1 cellular context compared by ENCODE assay signal in the genomic region with DNA sequence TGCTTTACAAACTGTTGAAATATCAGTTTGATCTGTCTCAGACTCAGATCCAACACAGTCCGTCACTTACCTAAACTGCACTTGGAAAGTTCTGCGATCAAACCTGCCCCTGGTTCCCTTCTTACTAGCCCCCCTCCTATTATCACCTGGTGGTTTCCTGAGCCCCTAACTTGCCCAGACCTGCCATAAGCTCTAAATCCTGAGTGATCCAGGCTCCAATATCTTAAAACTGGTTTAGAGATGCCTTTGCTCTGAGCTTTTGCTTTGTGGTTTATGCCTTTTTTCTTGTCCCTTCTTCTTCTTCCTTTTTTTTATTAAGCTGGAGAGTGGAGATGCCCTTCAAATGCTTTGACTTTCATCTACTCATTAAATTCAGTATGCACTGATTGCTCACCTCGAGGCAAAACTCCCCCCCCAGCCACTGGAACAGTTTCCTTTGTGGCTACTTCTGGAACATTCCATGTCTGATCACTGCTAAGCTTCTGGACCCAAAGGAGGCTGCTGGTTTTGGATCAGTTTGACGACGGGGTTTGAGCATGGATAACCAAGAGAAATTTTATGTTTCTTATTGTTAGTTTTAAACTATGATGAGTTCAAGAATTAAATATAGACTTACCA.
TF ChIP-seq lines count a peak whose summit lies in the region.

No MANE protein-coding gene starts in this region.

TF ChIP-seq in GM23338, 12 proteins besides CTCF, POLR2A, EP300 and RAD21:
- no peak for TF ChIP-seq CREB1 (CRISPR knock-in tag; IDR thresholded peaks at IDR 0.05; ENCODE audit: low read depth)
